27 cellular contexts compared by ENCODE assay signal in genomic region chr11:63375434-63375833, GRCh38. TPM values are rescaled to one million over a fixed set of nuclear protein-coding genes. Genes with fewer than 3 reads are reported as not detected.
A peak's percentile ranks its signal among the peaks of the same experiment; 100 is the strongest.
DNase-seq lines count a peak whose midpoint lies in the region; ATAC-seq, FAIRE-seq and TF ChIP-seq lines count a peak whose summit lies in the region.
"Had no signal": no experiment of that assay in that cellular context is flagged by ENCODE, and none has a peak within 500 bp of the region (broad histone marks: within the 10 kb centered on the region; RNA-seq: fewer than 3 reads in every experiment).

No MANE protein-coding gene starts in this region.

- TF ChIP-seq RAD21 in GM12878 (IDR thresholded peaks at IDR 0.05; ENCODE audit: insufficient read depth, low read depth, low read length): no peak

- in situ Hi-C loops in GM12878 (cut with MboI): no loop called here

- DNase-seq in NOMO-1 (lab: John Stamatoyannopoulos, UW; ENCODE audit: unreplicated experiment in 2 of 2): peak; percentile 66 to 90
- DNase-seq in GM12878 (ENCODE audit: low read depth, low spot score): no peak
- DNase-seq in NCI-H2029 treated with DMSO at 0.1 percent for 48 hours (lab: John Stamatoyannopoulos, UW): no peak
- no peak for DNase-seq in DMS153 treated with DMSO at 0.1 percent for 48 hours (lab: John Stamatoyannopoulos, UW; ENCODE audit: unreplicated experiment)
- DNase-seq in stimulated activated naive CD4-positive, alpha-beta T cell treated with Interleukin-2 at 50 U/mL for 16 hours (lab: John Stamatoyannopoulos, UW): no peak
- DNase-seq: activated CD8-positive, alpha-beta memory T cell treated with anti-CD3 and anti-CD28 coated beads, Interleukin-2, amount 50 U/mL, for 48 hours; activated naive CD8-positive, alpha-beta T cell treated with anti-CD3 and anti-CD28 coated beads, Interleukin-2, amount 10 ng/mL, durations not matched to agents 7 days and 5 days; cerebellar nuclear complex; kidney; naive thymus-derived CD8-positive, alpha-beta T cell; NCI-H187 treated with DMSO at 0.1 percent for 48 hours; NCI-H446; right cardiac atrium; stimulated activated CD4-positive, alpha-beta T cell treated with anti-CD3 and anti-CD28 coated beads, Interleukin-12 subunit alpha, Interleukin-12 subunit beta, amount 100 ng/mL, for 4 hours; T-helper 1 cell had no signal

- no peak for TF ChIP-seq POLR2A in GM12878 (IDR thresholded peaks at IDR 0.05; ENCODE audit: low read depth, low read length)

- WGBS in GM12878 (ENCODE audit: insufficient coverage, insufficient replicate concordance, low lambda C conversion rate, missing lambda C conversion rate): 0% methylated on average over 2 of the region's 2 CpGs

- no peaks in the 10 kb centered on the region for H3K27me3 ChIP-seq in BLaER1 treated with 17β-estradiol and CSF1 and Interleukin-3, amounts not matched to agents 10 nM and 100 nM
- peaks cover 0 to 4% of the 10 kb centered on the region in 2 experiments; a peak in 2 of 4 replicates for H3K27me3 ChIP-seq in GM12878 (replicated peaks in 1 of 2; ENCODE audit: control insufficient read depth in 2 of 2, insufficient read depth in 2 of 2, low read length in 1 of 2)

- no peak overlapping the region for H3K4me3 ChIP-seq in BLaER1 treated with 17β-estradiol and CSF1 and Interleukin-3, amounts not matched to agents 10 nM and 100 nM
- H3K4me3 ChIP-seq in GM12878: no peak overlapping the region

- no peak overlapping the region for H3K9ac ChIP-seq in BLaER1 treated with 17β-estradiol and CSF1 and Interleukin-3, amounts not matched to agents 10 nM and 100 nM
- H3K9ac ChIP-seq in GM12878 (ENCODE audit: control insufficient read depth, insufficient read depth, low read length): no peak overlapping the region

- H3K27ac ChIP-seq in BLaER1 treated with 17β-estradiol and CSF1 and Interleukin-3, amounts not matched to agents 10 nM and 100 nM: no peak overlapping the region
- no peak overlapping the region for H3K27ac ChIP-seq in GM12878 (ENCODE audit: control insufficient read depth, insufficient read depth)

- RAD21 ChIA-PET in GM12878 (lab: Charles Lee; ENCODE audit: unreplicated experiment): no interaction called here

- no TSS peak for BruUV-seq in GM12878 (replicated peaks; lab: Mats Ljungman, UMichigan)

- intact Hi-C loops in GM12878 (cut with micrococcal nuclease; ENCODE audit: unreplicated experiment): no loop called here

- H2AFZ ChIP-seq in GM12878 (ENCODE audit: control insufficient read depth, low read depth, low read length): no peak overlapping the region

- CTCF ChIA-PET in GM12878 (lab: Yijun Ruan, JAX): no interaction called here

- H3K4me2 ChIP-seq in BLaER1 treated with 17β-estradiol and CSF1 and Interleukin-3, amounts not matched to agents 10 nM and 100 nM: peak overlapping the region; percentile 1 to 54 (median 32); a peak in 17 of 22 replicates
- H3K4me2 ChIP-seq in GM12878 (ENCODE audit: control insufficient read depth, insufficient read depth): no peak overlapping the region

- TF ChIP-seq EP300 in GM12878 (IDR thresholded peaks at IDR 0.05; ENCODE audit: borderline replicate concordance in 1 of 2, control insufficient read depth in 1 of 2, low read depth in 2 of 2, low read length in 2 of 2): 0 out of 4 replicates have a peak, but pooled peaks of 1 of the 2 experiments have one; percentile 28

- no peaks in the 10 kb centered on the region for H3K36me3 ChIP-seq in BLaER1 treated with 17β-estradiol and CSF1 and Interleukin-3, amounts not matched to agents 10 nM and 100 nM
- no peaks in the 10 kb centered on the region for H3K36me3 ChIP-seq in GM12878 (ENCODE audit: control insufficient read depth in 2 of 2, insufficient read depth in 2 of 2, low read length in 1 of 2)

- SMC1A ChIA-PET in GM12878 (lab: Charles Lee; ENCODE audit: uncharacterized antibody, unreplicated experiment): no interaction called here

- H4K20me1 ChIP-seq in BLaER1 treated with 17β-estradiol and CSF1 and Interleukin-3, amounts not matched to agents 10 nM and 100 nM: no peaks in the 10 kb centered on the region
- no peaks in the 10 kb centered on the region for H4K20me1 ChIP-seq in GM12878 (ENCODE audit: control insufficient read depth, insufficient read depth)

- POLR2A ChIA-PET in GM12878 (lab: Charles Lee): no interaction called here

- H3K9me3 ChIP-seq in BLaER1 treated with 17β-estradiol and CSF1 and Interleukin-3, amounts not matched to agents 10 nM and 100 nM (replicated peaks in 1 of 11): no peaks in the 10 kb centered on the region
- H3K9me3 ChIP-seq in GM12878 (replicated peaks; ENCODE audit: control insufficient read depth, insufficient read depth, low read length): no peaks in the 10 kb centered on the region

- H3K4me1 ChIP-seq in BLaER1 treated with 17β-estradiol and CSF1 and Interleukin-3, amounts not matched to agents 10 nM and 100 nM: peaks cover 9 to 13% (median 10%) of the 10 kb centered on the region in 10 experiments; a peak in 19 of 20 replicates
- H3K4me1 ChIP-seq in GM12878 (ENCODE audit: control insufficient read depth, insufficient read depth, low read length): no peaks in the 10 kb centered on the region

- no peaks in the 10 kb centered on the region for H3K79me2 ChIP-seq in GM12878 (ENCODE audit: control insufficient read depth, insufficient read depth, low read length)

- FAIRE-seq in GM12878 (lab: Jason Lieb, UNC): peak; percentile 73
- FAIRE-seq: A204.1, frontal cortex, kidney had no signal

- no peak for TF ChIP-seq CTCF in GM12878 (IDR thresholded peaks at IDR 0.05 in 2 of 3, conservative IDR thresholded peaks at IDR 0.05 in 1 of 3; ENCODE audit: control insufficient read depth in 2 of 3, extremely low read depth in 1 of 3, insufficient read depth in 1 of 3, low read depth in 3 of 3, low read length in 3 of 3)

- peak; percentile 37 for ATAC-seq in HG02678 (IDR thresholded peaks at IDR 0.05; ENCODE audit: unreplicated experiment)
- peak; percentile 79 for ATAC-seq in GM12878
- ATAC-seq in HG03095 (IDR thresholded peaks at IDR 0.05; ENCODE audit: unreplicated experiment): no peak
- ATAC-seq: HCT116; naive thymus-derived CD8-positive, alpha-beta T cell; right cardiac atrium had no signal

TF ChIP-seq in GM12878, 131 proteins besides CTCF, POLR2A, EP300 and RAD21 (continues in another document):
- TF ChIP-seq IRF4 (IDR thresholded peaks at IDR 0.05; ENCODE audit: low read depth, low read length): 0 out of 2 replicates have a peak, but pooled peaks have one; percentile 41
- peak; percentile 98 for TF ChIP-seq SPI1 (IDR thresholded peaks at IDR 0.05; ENCODE audit: borderline replicate concordance, insufficient read depth, low read depth, low read length)
- TF ChIP-seq NFYA (IDR thresholded peaks at IDR 0.05; ENCODE audit: borderline replicate concordance, low read depth, low read length): no peak
- no peak for TF ChIP-seq ZNF24 (IDR thresholded peaks at IDR 0.05)
- TF ChIP-seq GATAD2B (conservative IDR thresholded peaks at IDR 0.05; ENCODE audit: low read depth): no peak
- no peak for TF ChIP-seq PAX5 (IDR thresholded peaks at IDR 0.05; ENCODE audit: borderline replicate concordance, low read depth, low read length)
- no peak for TF ChIP-seq USF2 (IDR thresholded peaks at IDR 0.05; ENCODE audit: borderline replicate concordance, low read depth, low read length)
- TF ChIP-seq RFX5 (IDR thresholded peaks at IDR 0.05; ENCODE audit: low read depth, low read length): no peak
- 0 out of 2 replicates have a peak, but pooled peaks have one; percentile 38 for TF ChIP-seq DPF2 (IDR thresholded peaks at IDR 0.05)
- TF ChIP-seq FOXK2 (IDR thresholded peaks at IDR 0.05): no peak
- no peak for TF ChIP-seq ATF7 (IDR thresholded peaks at IDR 0.05; ENCODE audit: low read depth)
- TF ChIP-seq ASH2L (IDR thresholded peaks at IDR 0.05; ENCODE audit: borderline replicate concordance, low read depth): no peak
- TF ChIP-seq EED (IDR thresholded peaks at IDR 0.05; ENCODE audit: low read depth): no peak
- no peak for TF ChIP-seq IKZF2 (IDR thresholded peaks at IDR 0.05)
- no peak for TF ChIP-seq SIX5 (IDR thresholded peaks at IDR 0.05; ENCODE audit: low read depth, low read length, severe bottlenecking)
- no peak for TF ChIP-seq MEF2B (IDR thresholded peaks at IDR 0.05; ENCODE audit: partially characterized antibody, poor library complexity, severe bottlenecking)
- no peak for TF ChIP-seq IKZF1 (conservative IDR thresholded peaks at IDR 0.05)
- no peak for TF ChIP-seq ZSCAN29 (IDR thresholded peaks at IDR 0.05)
- no peak for TF ChIP-seq BCL11A (IDR thresholded peaks at IDR 0.05; ENCODE audit: low read depth, low read length)

RNA-seq across cellular contexts. Expression of gene SLC22A9, which starts 5.8 kb away (rescaled TPM):
- not detected in 2 replicates for total RNA-seq in GM12878 (2013; cell fraction: nucleolus; rRNA removed)
- total RNA-seq in GM12878 (2014; rRNA removed) (0.06 TPM in 1 of 2 replicates, not detected in the other), GM12878 (2014; rRNA removed; fragmentation: Illumina TruSeq; extraction: Trizol) (not detected in 2 replicates), GM12878 (2021) (not detected in 2 replicates)
- not detected for polyA plus RNA-seq in GM12878 (2011; ENCODE audit: low read depth)
- polyA plus RNA-seq in GM12878 (2011; rRNA removed) (0.03 and 0.13 TPM in 2 replicates), GM12878 (2014; fragmentation: Illumina TruSeq; extraction: Trizol) (not detected in 2 replicates), GM12878 (2014; fragmentation: Nextera tagmentation; extraction: Ambion mirVana) (not detected), GM12878 (2014; rRNA removed) (not detected in 2 replicates), GM12878 (2016; fragmentation: Nextera tagmentation; extraction: Ambion mirVana) (not detected)
- polyA plus RNA-seq in GM12878 (2011; cell fraction: cytosol; rRNA removed): 0.05 and 0.12 TPM in 2 replicates
- 0.13 and 0.18 TPM in 2 replicates for polyA plus RNA-seq in GM12878 (2011; cell fraction: nucleus; rRNA removed)
- polyA plus RNA-seq in GM12878 (2012): not detected in 2 replicates
- 0.44 and 0.52 TPM in 2 replicates for polyA minus RNA-seq in GM12878 (2011; rRNA and poly(A)+ RNA removed)
- not detected in 2 replicates for polyA minus RNA-seq in GM12878 (2011; cell fraction: cytosol; rRNA and poly(A)+ RNA removed)
- 0.73 and 1.3 TPM in 2 replicates for polyA minus RNA-seq in GM12878 (2011; cell fraction: nucleus; rRNA and poly(A)+ RNA removed)
- total RNA-seq: activated naive CD8-positive, alpha-beta T cell treated with anti-CD3 and anti-CD28 coated beads, Interleukin-2, amount 10 ng/mL, durations not matched to agents 7 days and 5 days; frontal cortex; kidney; lung microvascular endothelial cell; M059J; naive thymus-derived CD8-positive, alpha-beta T cell; osteocyte; right cardiac atrium; urinary bladder had no signal
- polyA plus RNA-seq: BJ; esophagus; naive thymus-derived CD8-positive, alpha-beta T cell; right cardiac atrium; urinary bladder had no signal

Comparison
In these comparisons a context has a peak if more than half of its experiments do, and no peak if none do; other contexts are left out.
1. DNase-seq: peak in NOMO-1 (2 of 2); none in GM12878 (single experiment), NCI-H2029 treated with DMSO at 0.1 percent for 48 hours (single experiment), DMS153 treated with DMSO at 0.1 percent for 48 hours (single experiment) and stimulated activated naive CD4-positive, alpha-beta T cell treated with Interleukin-2 at 50 U/mL for 16 hours (single experiment).